2 cellular contexts compared by ENCODE assay signal in genomic region chr5:32526815-32527214, GRCh38.
TF ChIP-seq lines count a peak whose summit lies in the region.

No MANE protein-coding gene starts in this region.

TF ChIP-seq in IMR-90, 13 proteins besides CTCF, POLR2A, EP300 and RAD21:
- no peak for TF ChIP-seq CHD1 (IDR thresholded peaks at IDR 0.05; ENCODE audit: low read depth, low read length)
- peak; percentile 23; the same call in 1 of the 2 replicates for TF ChIP-seq CEBPB (IDR thresholded peaks at IDR 0.05; ENCODE audit: low read depth, low read length)
- TF ChIP-seq MXI1 (IDR thresholded peaks at IDR 0.05; ENCODE audit: borderline replicate concordance, low read depth, low read length), result no peak
- no peak for TF ChIP-seq SMC3 (IDR thresholded peaks at IDR 0.05; ENCODE audit: low read depth, low read length)

TF ChIP-seq in K562, 482 proteins besides CTCF, POLR2A, EP300 and RAD21 (continues in another document):
- TF ChIP-seq GABPA (tag; conservative IDR thresholded peaks at IDR 0.05; ENCODE audit: low read depth) (no peak), GTF2A2 (tag; IDR thresholded peaks at IDR 0.05) (no peak), KDM5B (IDR thresholded peaks at IDR 0.05; ENCODE audit: insufficient replicate concordance, low read depth, low read length) (no peak), MGA (IDR thresholded peaks at IDR 0.05) (no peak), CEBPZ (IDR thresholded peaks at IDR 0.05; ENCODE audit: borderline replicate concordance, low read depth, low read length) (no peak), TFE3 (CRISPR knock-in tag; IDR thresholded peaks at IDR 0.05) (peak; percentile 76), GTF2F1 (IDR thresholded peaks at IDR 0.05; ENCODE audit: low read depth, low read length) (no peak), CEBPB (tag; IDR thresholded peaks at IDR 0.05) (peak; percentile 40; the same call in 1 of the 2 replicates), CEBPG (CRISPR knock-in tag; IDR thresholded peaks at IDR 0.05) (no peak), CEBPG (tag; conservative IDR thresholded peaks at IDR 0.05 in 1 of 2, IDR thresholded peaks at IDR 0.05 in 1 of 2) (peak; percentile 64 to 82), ZNF583 (CRISPR knock-in tag; IDR thresholded peaks at IDR 0.05) (no peak), ZNF407 (IDR thresholded peaks at IDR 0.05; ENCODE audit: low read depth) (no peak), HOMEZ (CRISPR knock-in tag; IDR thresholded peaks at IDR 0.05) (no peak), MCM2 (IDR thresholded peaks at IDR 0.05; ENCODE audit: low read depth) (no peak), MAFK (IDR thresholded peaks at IDR 0.05; ENCODE audit: low read length) (no peak), ATF3 (IDR thresholded peaks at IDR 0.05) (peak; percentile 62), ATF3 (CRISPR knock-in tag; conservative IDR thresholded peaks at IDR 0.05) (no peak), TBP (optimal IDR thresholded peaks at IDR 0.05; ENCODE audit: low read depth, low read length) (no peak), MTA2 (IDR thresholded peaks at IDR 0.05; ENCODE audit: low read depth) (no peak), GATAD2B (IDR thresholded peaks at IDR 0.05; ENCODE audit: borderline replicate concordance) (no peak), MEF2A (IDR thresholded peaks at IDR 0.05; ENCODE audit: control insufficient read depth, low read depth, low read length) (no peak), ZNF384 (IDR thresholded peaks at IDR 0.05; ENCODE audit: low read depth, low read length) (0 out of 2 replicates have a peak, but pooled peaks have one; percentile 52), ZNF140 (CRISPR knock-in tag; IDR thresholded peaks at IDR 0.05) (no peak), CCNT2 (IDR thresholded peaks at IDR 0.05; ENCODE audit: borderline replicate concordance, extremely low read depth, insufficient read length, low read depth, low read length) (no peak)
